8 cellular contexts compared by ENCODE assay signal in the genomic region with DNA sequence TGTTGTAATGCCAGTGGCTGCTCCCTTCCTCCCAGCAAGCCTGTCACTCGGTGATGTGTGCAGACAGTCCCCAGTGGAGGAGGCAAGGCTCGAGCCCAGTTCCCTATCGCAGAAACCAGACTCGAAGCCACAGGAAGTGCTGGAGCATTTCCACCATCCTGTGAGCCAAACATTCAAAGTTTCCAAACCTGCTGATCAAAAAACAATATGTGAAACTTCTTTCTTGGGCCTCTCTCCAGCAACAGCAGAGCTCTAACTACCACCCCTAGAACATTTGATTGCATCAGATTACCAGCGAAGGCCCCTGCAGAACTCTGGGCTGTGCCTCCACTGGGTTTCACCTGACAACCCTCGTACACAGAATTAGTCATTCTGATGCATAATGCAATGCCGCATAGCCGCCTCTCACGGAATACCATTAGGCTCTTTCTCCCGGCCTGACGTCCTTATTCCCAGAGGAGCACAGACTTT.
DNase-seq lines count a peak whose midpoint lies in the region; ATAC-seq and TF ChIP-seq lines count a peak whose summit lies in the region.

No MANE protein-coding gene starts in this region.

- H3K4me1 Mint-ChIP-seq in effector memory CD8-positive, alpha-beta T cell (ENCODE audit: low read depth in 2 of 2): peaks cover 38 to 49% of the 10 kb centered on the region in 2 donors

- TF ChIP-seq POLR2A in thyroid gland (IDR thresholded peaks at IDR 0.05): no peak

- H3K27me3 Mint-ChIP-seq in effector memory CD8-positive, alpha-beta T cell: no peaks in the 10 kb centered on the region

- H3K27ac ChIP-seq in BLaER1 treated with 17β-estradiol and CSF1 and Interleukin-3, amounts not matched to agents 10 nM and 100 nM: peak overlapping the region; percentile 3 to 62 (median 43); a peak in 16 of 22 replicates
- H3K27ac ChIP-seq in muscle layer of duodenum (ENCODE audit: low read length) (peak overlapping the region; percentile 65), thyroid gland (peak overlapping the region; percentile 26 to 59 (median 59))

- peak overlapping the region in 1 of 11 experiments; percentile 39; a peak in 3 of 22 replicates for H3K9ac ChIP-seq in BLaER1 treated with 17β-estradiol and CSF1 and Interleukin-3, amounts not matched to agents 10 nM and 100 nM

- H4K20me1 ChIP-seq in BLaER1 treated with 17β-estradiol and CSF1 and Interleukin-3, amounts not matched to agents 10 nM and 100 nM: peaks cover 0 to 5% (median 0%) of the 10 kb centered on the region in 11 experiments; a peak in 1 of 22 replicates

- peaks cover 51 to 63% (median 57%) of the 10 kb centered on the region in 10 experiments for H3K4me1 ChIP-seq in BLaER1 treated with 17β-estradiol and CSF1 and Interleukin-3, amounts not matched to agents 10 nM and 100 nM
- H3K4me1 ChIP-seq in muscle layer of duodenum (ENCODE audit: control insufficient read depth in 1 of 2, insufficient read depth in 2 of 2, low read length in 2 of 2): peaks cover 4 to 10% of the 10 kb centered on the region in 2 donors
- H3K4me1 ChIP-seq in thyroid gland: peaks cover 30 to 56% of the 10 kb centered on the region in 2 donors

- peak overlapping the region; percentile 51 to 82 for H3K27ac Mint-ChIP-seq in effector memory CD8-positive, alpha-beta T cell

- WGBS in thyroid gland, 2 donors: 46 to 54% methylated on average over 11 of the region's 11 CpGs

- no peaks in the 10 kb centered on the region for H3K27me3 ChIP-seq in BLaER1 treated with 17β-estradiol and CSF1 and Interleukin-3, amounts not matched to agents 10 nM and 100 nM
- H3K27me3 ChIP-seq in muscle layer of duodenum (ENCODE audit: low read depth, low read length): no peaks in the 10 kb centered on the region
- H3K27me3 ChIP-seq in thyroid gland: no peaks in the 10 kb centered on the region

- peak; percentile 47 to 52 for DNase-seq in activated CD4-positive, alpha-beta T cell treated with anti-CD3 and anti-CD28 coated beads for 24 hours (ENCODE audit: low read depth in 2 of 2)
- DNase-seq in effector memory CD8-positive, alpha-beta T cell: no peak
- DNase-seq in thyroid gland: peak; percentile 49 to 60
- no peak for DNase-seq in NCI-H1436 (lab: John Stamatoyannopoulos, UW)

- intact Hi-C loops in thyroid gland (cut with DNase I): no loop called here

- no peak overlapping the region for H3K4me3 ChIP-seq in BLaER1 treated with 17β-estradiol and CSF1 and Interleukin-3, amounts not matched to agents 10 nM and 100 nM
- H3K4me3 ChIP-seq in muscle layer of duodenum (ENCODE audit: low read depth in 1 of 2, low read length in 2 of 2) (no peak overlapping the region), thyroid gland (replicated peaks in 1 of 3) (no peak overlapping the region)

- no peaks in the 10 kb centered on the region for H3K36me3 ChIP-seq in BLaER1 treated with 17β-estradiol and CSF1 and Interleukin-3, amounts not matched to agents 10 nM and 100 nM
- H3K36me3 ChIP-seq in muscle layer of duodenum (ENCODE audit: control insufficient read depth in 1 of 2, insufficient read depth in 2 of 2, low read length in 2 of 2) (no peaks in the 10 kb centered on the region), thyroid gland (no peaks in the 10 kb centered on the region)

- no peak for TF ChIP-seq CTCF in thyroid gland (IDR thresholded peaks at IDR 0.05)

- peak; percentile 61 for ATAC-seq in HG03039 (IDR thresholded peaks at IDR 0.05; ENCODE audit: unreplicated experiment)
- ATAC-seq in effector memory CD8-positive, alpha-beta T cell (replicated peaks): no peak
- ATAC-seq in GM18907 (IDR thresholded peaks at IDR 0.05; ENCODE audit: unreplicated experiment): no peak

- H3K9me3 Mint-ChIP-seq in effector memory CD8-positive, alpha-beta T cell: no peaks in the 10 kb centered on the region

- peak overlapping the region; percentile 61 for H3K4me3 Mint-ChIP-seq in effector memory CD8-positive, alpha-beta T cell

- peaks cover 7% of the 10 kb centered on the region for H3K36me3 Mint-ChIP-seq in effector memory CD8-positive, alpha-beta T cell (ENCODE audit: insufficient read depth)

- no peaks in the 10 kb centered on the region for H3K9me3 ChIP-seq in BLaER1 treated with 17β-estradiol and CSF1 and Interleukin-3, amounts not matched to agents 10 nM and 100 nM (replicated peaks in 1 of 11)
- H3K9me3 ChIP-seq in muscle layer of duodenum (ENCODE audit: control insufficient read depth in 1 of 2, low read length in 2 of 2): no peaks in the 10 kb centered on the region
- H3K9me3 ChIP-seq in thyroid gland: no peaks in the 10 kb centered on the region

- peak overlapping the region; percentile 75 to 94 (median 83) for H3K4me2 ChIP-seq in BLaER1 treated with 17β-estradiol and CSF1 and Interleukin-3, amounts not matched to agents 10 nM and 100 nM

Comparison
In these comparisons a context has a peak if more than half of its experiments do, and no peak if none do; other contexts are left out.
1. DNase-seq: peak in activated CD4-positive, alpha-beta T cell treated with anti-CD3 and anti-CD28 coated beads for 24 hours (2 of 2) and thyroid gland (2 of 2); none in effector memory CD8-positive, alpha-beta T cell (0 of 3) and NCI-H1436 (single experiment).
2. Peak in every context shown above with its lines, with median percentiles within 50 percentile points of each other: H3K27ac ChIP-seq.